Comparison of ENCODE assay signal across 12 cellular contexts in the genomic region with DNA sequence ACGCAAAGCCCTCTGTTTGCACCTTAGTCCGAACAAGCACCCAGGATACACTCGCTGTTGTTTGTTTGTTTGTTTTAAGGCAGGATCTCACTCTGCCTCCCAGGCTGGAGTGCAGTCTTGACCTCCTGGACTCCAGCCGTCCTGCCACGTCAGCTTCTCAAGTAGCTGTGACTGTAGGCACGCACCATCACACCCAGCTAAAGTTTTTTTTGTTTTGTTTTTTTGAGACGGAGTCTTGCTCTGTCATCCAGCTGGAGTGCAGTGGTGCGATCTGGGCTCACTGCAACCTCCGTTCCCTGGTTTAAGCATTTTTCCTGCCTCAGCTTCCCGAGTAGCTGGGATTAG.
DNase-seq lines count a peak whose midpoint lies in the region; ATAC-seq and TF ChIP-seq lines count a peak whose summit lies in the region.
"Had no signal": no experiment of that assay in that cellular context is flagged by ENCODE, and none has a peak within 500 bp of the region (broad histone marks: within the 10 kb centered on the region; RNA-seq: fewer than 3 reads in every experiment).

No MANE protein-coding gene starts in this region.

- H3K36me3 Mint-ChIP-seq in osteocyte (ENCODE audit: unreplicated experiment) = peaks cover 35% of the 10 kb centered on the region

- H3K27ac ChIP-seq in RWPE2 (ENCODE audit: poor library complexity, severe bottlenecking) = peak overlapping the region; percentile 60

- H3K36me3 ChIP-seq in RWPE2 (ENCODE audit: low read depth) = peaks cover 64% of the 10 kb centered on the region

- H3K9me3 Mint-ChIP-seq in osteocyte (ENCODE audit: unreplicated experiment) = no peaks in the 10 kb centered on the region
- H3K9me3 Mint-ChIP-seq: stimulated activated naive CD8-positive, alpha-beta T cell treated with anti-CD3 and anti-CD28 coated beads, Interleukin-15, amount 100 ng/mL, for 72 hours had no signal

- DNase-seq in AG10803 (ENCODE audit: low read depth) (peak; percentile 94), RWPE2 (ENCODE audit: low spot score) (no peak), fibroblast of the aortic adventitia (ENCODE audit: low read depth) (peak; percentile 45), osteocyte (ENCODE audit: extremely low spot score, unreplicated experiment) (no peak), epidermal melanocyte (ENCODE audit: insufficient read length, low spot score) (no peak), GM10248 (ENCODE audit: extremely low spot score) (no peak)
- no peak for DNase-seq in activated CD8-positive, alpha-beta memory T cell treated with anti-CD3 and anti-CD28 coated beads, Interleukin-2, amount 50 U/mL, for 48 hours
- DNase-seq: activated CD8-positive, alpha-beta T cell treated with anti-CD3 and anti-CD28 coated beads, Interleukin-2, amount 10 ng/mL, durations not matched to agents 7 days and 5 days; cerebellar nuclear complex; SIG-M5; stimulated activated naive CD8-positive, alpha-beta T cell treated with anti-CD3 and anti-CD28 coated beads, Interleukin-15, amount 100 ng/mL, for 72 hours had no signal

- H3K9me3 ChIP-seq in RWPE2 (ENCODE audit: severe bottlenecking) = no peaks in the 10 kb centered on the region

- H3K27me3 ChIP-seq in RWPE2 (ENCODE audit: insufficient read depth, poor library complexity, severe bottlenecking) = no peaks in the 10 kb centered on the region

- ATAC-seq in RWPE2 (ENCODE audit: low read depth) (no peak), GM18868 (IDR thresholded peaks at IDR 0.05; ENCODE audit: unreplicated experiment) (no peak)
- ATAC-seq: activated CD8-positive, alpha-beta T cell treated with anti-CD3 and anti-CD28 coated beads, Interleukin-2, amount 10 ng/mL, durations not matched to agents 7 days and 5 days had no signal

- H3K4me1 Mint-ChIP-seq in osteocyte (ENCODE audit: unreplicated experiment) = peaks cover 65% of the 10 kb centered on the region
- H3K4me1 Mint-ChIP-seq: stimulated activated naive CD8-positive, alpha-beta T cell treated with anti-CD3 and anti-CD28 coated beads, Interleukin-15, amount 100 ng/mL, for 72 hours had no signal

- H3K4me3 Mint-ChIP-seq in osteocyte (ENCODE audit: unreplicated experiment) = peak overlapping the region; percentile 52
- H3K4me3 Mint-ChIP-seq: activated CD8-positive, alpha-beta T cell treated with anti-CD3 and anti-CD28 coated beads, Interleukin-2, amount 10 ng/mL, durations not matched to agents 7 days and 5 days; stimulated activated naive CD8-positive, alpha-beta T cell treated with anti-CD3 and anti-CD28 coated beads, Interleukin-15, amount 100 ng/mL, for 72 hours had no signal

- no peaks in the 10 kb centered on the region for H3K27me3 Mint-ChIP-seq in osteocyte (ENCODE audit: unreplicated experiment)

- CTCF ChIA-PET in GM10248 (lab: Yijun Ruan, JAX) = no interaction called here

- peak overlapping the region; percentile 98 for H3K27ac Mint-ChIP-seq in osteocyte (ENCODE audit: unreplicated experiment)
- H3K27ac Mint-ChIP-seq: activated CD8-positive, alpha-beta T cell treated with anti-CD3 and anti-CD28 coated beads, Interleukin-2, amount 10 ng/mL, durations not matched to agents 7 days and 5 days; stimulated activated naive CD8-positive, alpha-beta T cell treated with anti-CD3 and anti-CD28 coated beads, Interleukin-15, amount 100 ng/mL, for 72 hours had no signal

- no peak overlapping the region for H3K4me3 ChIP-seq in AG10803 (ENCODE audit: low read length)
- H3K4me3 ChIP-seq in RWPE2 (ENCODE audit: severe bottlenecking) = no peak overlapping the region
- no peak overlapping the region for H3K4me3 ChIP-seq in fibroblast of the aortic adventitia (ENCODE audit: low read depth, low read length)

- peaks cover 38% of the 10 kb centered on the region for H3K4me1 ChIP-seq in RWPE2 (ENCODE audit: insufficient read depth, poor library complexity, severe bottlenecking)

- POLR2A ChIA-PET in GM10248 (lab: Yijun Ruan, JAX) = no interaction called here

- TF ChIP-seq CTCF in AG10803 (conservative IDR thresholded peaks at IDR 0.05; ENCODE audit: low read length) = no peak
- TF ChIP-seq CTCF in RWPE2 (IDR thresholded peaks at IDR 0.05; ENCODE audit: poor library complexity, severe bottlenecking) = no peak
- no peak for TF ChIP-seq CTCF in fibroblast of the aortic adventitia (IDR thresholded peaks at IDR 0.05; ENCODE audit: insufficient read depth, low read length)
- TF ChIP-seq CTCF in osteocyte (IDR thresholded peaks at IDR 0.05) = no peak
- TF ChIP-seq CTCF in GM10248 (IDR thresholded peaks at IDR 0.05; ENCODE audit: control extremely low read depth, extremely low read depth, low read depth, missing control alignments) = no peak

Comparison
In these comparisons a context has a peak if more than half of its experiments do, and no peak if none do; other contexts are left out.
1. DNase-seq: peak in AG10803 (single experiment) and fibroblast of the aortic adventitia (single experiment); none in RWPE2 (single experiment), osteocyte (single experiment), activated CD8-positive, alpha-beta memory T cell treated with anti-CD3 and anti-CD28 coated beads, Interleukin-2, amount 50 U/mL, for 48 hours (single experiment), epidermal melanocyte (single experiment) and GM10248 (single experiment).